Comparison of ENCODE assay signal across 8 cellular contexts in genomic region chr3:58176827-58177489, GRCh38. TPM values are rescaled to one million over a fixed set of nuclear protein-coding genes. Genes with fewer than 3 reads are reported as not detected.
A peak's percentile ranks its signal among the peaks of the same experiment; 100 is the strongest.
DNase-seq lines count a peak whose midpoint lies in the region; ATAC-seq and TF ChIP-seq lines count a peak whose summit lies in the region.

No MANE protein-coding gene starts in this region.

- no CpG with 5 or more reads among the region's 10 CpGs for WGBS in neuronal stem cell (ENCODE audit: extremely low coverage in 2 of 2, insufficient read length in 2 of 2, insufficient replicate concordance in 1 of 2), 2 donors

- H3K4me2 ChIP-seq in DND-41 (ENCODE audit: insufficient read depth, low read length) (no peak overlapping the region), neuronal stem cell (ENCODE audit: insufficient read depth, low read length, poor library complexity, severe bottlenecking) (no peak overlapping the region)

- H2BK15ac ChIP-seq in neuronal stem cell (ENCODE audit: low read length) = no peak overlapping the region

- no peaks in the 10 kb centered on the region for H3K79me2 ChIP-seq in DND-41 (ENCODE audit: insufficient read depth, low read length)

- peak; percentile 18 for DNase-seq in DND-41
- DNase-seq in NB4 (ENCODE audit: low read depth) = peak; percentile 23
- no peak for DNase-seq in neuronal stem cell (ENCODE audit: low spot score)
- DNase-seq in Ammon's horn (ENCODE audit: low spot score) = no peak
- no peak for DNase-seq in stimulated activated CD4-positive, alpha-beta T cell treated with anti-CD3 and anti-CD28 coated beads, Interleukin-4, amount 100 ng/mL, for 4 hours
- DNase-seq in ecto neural progenitor cell (ENCODE audit: low spot score) = no peak

- no peak overlapping the region for H4K8ac ChIP-seq in neuronal stem cell (ENCODE audit: low read depth, low read length)

- H3K27me3 Mint-ChIP-seq in dendritic cell treated with granulocyte-macrophage colony-stimulating factor and Interleukin-4, amounts not matched to agents 40 ng/mL and 50 ng/mL, for 4 days = peaks cover 24% of the 10 kb centered on the region

- H3K14ac ChIP-seq in neuronal stem cell (ENCODE audit: low read length) = no peak overlapping the region

- no peak overlapping the region for H3K27ac Mint-ChIP-seq in dendritic cell treated with granulocyte-macrophage colony-stimulating factor and Interleukin-4, amounts not matched to agents 40 ng/mL and 50 ng/mL, for 4 days

- H2AFZ ChIP-seq in DND-41 (ENCODE audit: low read depth, low read length) = no peak overlapping the region
- no peak overlapping the region for H2AFZ ChIP-seq in neuronal stem cell (ENCODE audit: low read length)

- no peak for TF ChIP-seq POLR2A in NB4 (IDR thresholded peaks at IDR 0.05; ENCODE audit: extremely low read depth, insufficient read length)

- H2AK5ac ChIP-seq in neuronal stem cell (ENCODE audit: low read depth, low read length) = peak overlapping the region; percentile 71

- no peaks in the 10 kb centered on the region for H3K4me1 ChIP-seq in DND-41 (ENCODE audit: insufficient read depth, low read length)
- H3K4me1 ChIP-seq in neuronal stem cell (ENCODE audit: control insufficient read depth in 2 of 2, insufficient read depth in 1 of 2, low read depth in 1 of 2, low read length in 2 of 2) = peaks cover 10 to 13% of the 10 kb centered on the region in 2 donors

- H3K27me3 ChIP-seq in DND-41 (ENCODE audit: insufficient read depth, low read length, poor library complexity) = no peaks in the 10 kb centered on the region
- peaks cover 0 to 28% (median 3%) of the 10 kb centered on the region in 3 experiments for H3K27me3 ChIP-seq in neuronal stem cell (ENCODE audit: control insufficient read depth in 3 of 3, insufficient read depth in 3 of 3, low read depth in 1 of 3, low read length in 3 of 3)

- intact Hi-C loops in dendritic cell treated with granulocyte-macrophage colony-stimulating factor and Interleukin-4, amounts not matched to agents 40 ng/mL and 50 ng/mL, for 4 days (cut with micrococcal nuclease) = loop anchor here (5.0 to 10.0 kb wide), 2 partner anchors 170 to 238 kb away; partner anchors contain the start of gene FLNB

- H3K4ac ChIP-seq in neuronal stem cell (ENCODE audit: low read length) = no peak overlapping the region

- H3K9me3 ChIP-seq in DND-41 (ENCODE audit: insufficient read depth, low read length, severe bottlenecking) (no peaks in the 10 kb centered on the region), neuronal stem cell (replicated peaks in 1 of 2; ENCODE audit: control insufficient read depth in 2 of 2, insufficient read depth in 1 of 2, low read depth in 1 of 2, low read length in 2 of 2) (no peaks in the 10 kb centered on the region)

- H4K91ac ChIP-seq in neuronal stem cell (ENCODE audit: low read depth, low read length, poor library complexity) = no peak overlapping the region

- no peak overlapping the region for H3K23ac ChIP-seq in neuronal stem cell (ENCODE audit: low read depth, low read length, poor library complexity)

- H3K79me1 ChIP-seq in neuronal stem cell (ENCODE audit: low read depth, low read length) = no peaks in the 10 kb centered on the region

- H2BK12ac ChIP-seq in neuronal stem cell (ENCODE audit: low read length) = no peak overlapping the region

- H3K9ac ChIP-seq in DND-41 (ENCODE audit: low read depth, low read length) (no peak overlapping the region), neuronal stem cell (ENCODE audit: low read depth, low read length, poor library complexity) (no peak overlapping the region)

- H3K4me1 Mint-ChIP-seq in dendritic cell treated with granulocyte-macrophage colony-stimulating factor and Interleukin-4, amounts not matched to agents 40 ng/mL and 50 ng/mL, for 4 days (ENCODE audit: low read depth) = peaks cover 40% of the 10 kb centered on the region

- no peaks in the 10 kb centered on the region for H3K9me3 Mint-ChIP-seq in dendritic cell treated with granulocyte-macrophage colony-stimulating factor and Interleukin-4, amounts not matched to agents 40 ng/mL and 50 ng/mL, for 4 days

- H3K4me3 Mint-ChIP-seq in dendritic cell treated with granulocyte-macrophage colony-stimulating factor and Interleukin-4, amounts not matched to agents 40 ng/mL and 50 ng/mL, for 4 days = peak overlapping the region; percentile 71

- no peak overlapping the region for H2BK5ac ChIP-seq in neuronal stem cell (ENCODE audit: low read length)

- TF ChIP-seq CTCF in DND-41 (IDR thresholded peaks at IDR 0.05; ENCODE audit: borderline replicate concordance, extremely low read depth, low read length, poor library complexity, severe bottlenecking) (no peak), NB4 (IDR thresholded peaks at IDR 0.05; ENCODE audit: low read depth, low read length) (no peak)

- H3K27ac ChIP-seq in DND-41 (ENCODE audit: low read length) = no peak overlapping the region
- no peak overlapping the region for H3K27ac ChIP-seq in neuronal stem cell (replicated peaks; ENCODE audit: low read length)

- no peaks in the 10 kb centered on the region; the same call in 1 of the 2 replicates for H3K36me3 ChIP-seq in DND-41 (ENCODE audit: insufficient read depth, low read length)
- H3K36me3 ChIP-seq in neuronal stem cell (replicated peaks in 1 of 2; ENCODE audit: control insufficient read depth in 2 of 2, insufficient read depth in 2 of 2, low read length in 2 of 2) = no peaks in the 10 kb centered on the region

- H2BK120ac ChIP-seq in neuronal stem cell (ENCODE audit: low read depth, low read length) = no peak overlapping the region

- no peak overlapping the region for H3K4me3 ChIP-seq in DND-41 (ENCODE audit: low read depth in 1 of 2, low read length in 2 of 2)
- no peak overlapping the region for H3K4me3 ChIP-seq in NB4 (ENCODE audit: low read depth, low read length)
- no peak overlapping the region for H3K4me3 ChIP-seq in neuronal stem cell (ENCODE audit: low read length in 2 of 2)

- ATAC-seq in DND-41 (ENCODE audit: insufficient read depth, low read depth) (peak; percentile 36; the same call in 2 of the 3 replicates), HG03025 (IDR thresholded peaks at IDR 0.05; ENCODE audit: low FRiP score, unreplicated experiment) (no peak)

- H3K18ac ChIP-seq in neuronal stem cell (ENCODE audit: low read length) = no peak overlapping the region

- H3K36me3 Mint-ChIP-seq in dendritic cell treated with granulocyte-macrophage colony-stimulating factor and Interleukin-4, amounts not matched to agents 40 ng/mL and 50 ng/mL, for 4 days (ENCODE audit: low read depth) = peaks cover 2% of the 10 kb centered on the region

- H4K20me1 ChIP-seq in DND-41 (ENCODE audit: insufficient read depth, low read length) = no peaks in the 10 kb centered on the region

RNA-seq across cellular contexts. Expression of gene DNASE1L3, which starts 33.8 kb away (rescaled TPM):
- polyA plus RNA-seq in neuronal stem cell (2013, experiment 1 of 2) = not detected
- not detected for polyA plus RNA-seq in neuronal stem cell (2013, experiment 2 of 2)

Comparison
In these comparisons a context has a peak if more than half of its experiments do, and no peak if none do; other contexts are left out.
1. DNase-seq: peak in DND-41 (single experiment) and NB4 (single experiment); none in neuronal stem cell (single experiment), Ammon's horn (single experiment), stimulated activated CD4-positive, alpha-beta T cell treated with anti-CD3 and anti-CD28 coated beads, Interleukin-4, amount 100 ng/mL, for 4 hours (0 of 2) and ecto neural progenitor cell (single experiment).